In the genomic region with DNA sequence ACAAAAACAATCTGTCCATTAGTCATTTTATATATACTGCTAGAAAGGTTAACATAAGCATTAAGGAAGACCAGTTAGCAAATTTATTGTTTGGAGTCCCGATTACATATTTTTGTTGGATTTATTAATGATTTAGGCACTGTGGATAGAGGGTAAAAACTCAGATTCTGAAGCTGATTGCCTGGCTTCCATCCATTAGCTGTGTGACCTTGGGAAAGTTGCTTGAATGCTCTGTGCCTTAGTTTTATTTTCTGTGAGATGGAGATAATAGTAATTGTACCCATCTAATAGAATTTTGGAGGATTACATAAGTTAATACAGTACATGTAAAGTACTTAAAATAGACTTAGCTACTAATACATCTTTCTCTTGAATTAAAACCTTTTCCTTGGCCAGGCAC, we compare ENCODE assay signal across 24 cellular contexts. TPM values are rescaled to one million over a fixed set of nuclear protein-coding genes. Genes with fewer than 3 reads are reported as not detected.
DNase-seq lines count a peak whose midpoint lies in the region; ATAC-seq, FAIRE-seq and TF ChIP-seq lines count a peak whose summit lies in the region.
"Had no signal": no experiment of that assay in that cellular context is flagged by ENCODE, and none has a peak within 500 bp of the region (broad histone marks: within the 10 kb centered on the region; RNA-seq: fewer than 3 reads in every experiment).

No MANE protein-coding gene starts in this region.

- 44% methylated on average over 1 of the region's 1 CpG for WGBS in K562 (ENCODE audit: insufficient coverage, low coverage, missing lambda C conversion rate)
- WGBS in mammary epithelial cell (ENCODE audit: low coverage, missing lambda C conversion rate): 90% methylated on average over 1 of the region's 1 CpG

- TF ChIP-seq EP300 in K562 (IDR thresholded peaks at IDR 0.05; ENCODE audit: low read length): no peak

- TF ChIP-seq POLR2A in K562 (conservative IDR thresholded peaks at IDR 0.05): no peak

- H3K9me3 ChIP-seq in PC-3 (ENCODE audit: low read length) (no peaks in the 10 kb centered on the region), K562 (replicated peaks; ENCODE audit: control insufficient read depth, insufficient read depth, low read depth, low read length) (peaks cover 3% of the 10 kb centered on the region; the same call in 1 of the 2 replicates), mammary epithelial cell (replicated peaks; ENCODE audit: insufficient read depth, low read length) (no peaks in the 10 kb centered on the region), keratinocyte (ENCODE audit: control insufficient read depth, low read depth, low read length) (no peaks in the 10 kb centered on the region)

- no peaks in the 10 kb centered on the region for H3K4me1 Mint-ChIP-seq in CD14-positive monocyte
- H3K4me1 Mint-ChIP-seq: GM23338 had no signal

- H3K36me3 ChIP-seq in PC-3 (ENCODE audit: low read depth, low read length): no peaks in the 10 kb centered on the region
- H3K36me3 ChIP-seq in K562 (ENCODE audit: control insufficient read depth, insufficient read depth, low read length): no peaks in the 10 kb centered on the region
- H3K36me3 ChIP-seq in mammary epithelial cell (ENCODE audit: insufficient read depth, low read length): no peaks in the 10 kb centered on the region
- H3K36me3 ChIP-seq in keratinocyte (ENCODE audit: control insufficient read depth in 2 of 2, extremely low read depth in 1 of 2, insufficient read depth in 2 of 2, low read length in 2 of 2): no peaks in the 10 kb centered on the region
- H3K36me3 ChIP-seq: BE2C, HAP-1 had no signal

- no peak overlapping the region for H3K4me3 ChIP-seq in PC-3 (ENCODE audit: low read length)
- no peak overlapping the region for H3K4me3 ChIP-seq in K562
- H3K4me3 ChIP-seq in mammary epithelial cell (replicated peaks in 1 of 3; ENCODE audit: insufficient read depth in 1 of 3, low read depth in 2 of 3, low read length in 3 of 3): no peak overlapping the region
- no peak overlapping the region for H3K4me3 ChIP-seq in keratinocyte (ENCODE audit: control insufficient read depth in 2 of 3, extremely low read depth in 1 of 3, insufficient read depth in 2 of 3, low read depth in 1 of 3, low read length in 3 of 3)
- H3K4me3 ChIP-seq: A549; BLaER1 treated with 17β-estradiol and CSF1 and Interleukin-3, amounts not matched to agents 10 nM and 100 nM; GM12878; GM23338; HAP-1 had no signal

- H3K27ac ChIP-seq in PC-3 (ENCODE audit: low read length) (peak overlapping the region; percentile 66), K562 (ENCODE audit: extremely low read depth, low read depth, low read length) (no peak overlapping the region), mammary epithelial cell (ENCODE audit: insufficient read depth, low read depth, low read length) (peak overlapping the region; percentile 49), keratinocyte (ENCODE audit: control insufficient read depth, insufficient read depth, low read length) (peak overlapping the region; percentile 17)
- H3K27ac ChIP-seq: BLaER1 treated with 17β-estradiol and CSF1 and Interleukin-3, amounts not matched to agents 10 nM and 100 nM had no signal

- FAIRE-seq in K562 (lab: Jason Lieb, UNC) (no peak), keratinocyte (lab: Jason Lieb, UNC) (no peak)
- FAIRE-seq: A549, GM12878, GM18507 had no signal

- H3K36me3 Mint-ChIP-seq in CD14-positive monocyte: no peaks in the 10 kb centered on the region

- H3K27me3 ChIP-seq in PC-3 (ENCODE audit: low read length) (no peaks in the 10 kb centered on the region), K562 (ENCODE audit: control insufficient read depth in 2 of 2, insufficient read depth in 2 of 2, low read length in 2 of 2) (no peaks in the 10 kb centered on the region), mammary epithelial cell (ENCODE audit: insufficient read depth, low read length) (no peaks in the 10 kb centered on the region), keratinocyte (ENCODE audit: control insufficient read depth, extremely low read depth, insufficient read depth, low read length) (no peaks in the 10 kb centered on the region)
- H3K27me3 ChIP-seq: BE2C; BLaER1 treated with 17β-estradiol and CSF1 and Interleukin-3, amounts not matched to agents 10 nM and 100 nM had no signal

- peaks cover 6 to 16% (median 11%) of the 10 kb centered on the region in 7 donors for H3K9me3 Mint-ChIP-seq in CD14-positive monocyte

- H3K4me2 ChIP-seq in PC-3 (ENCODE audit: low read length) (no peak overlapping the region), K562 (ENCODE audit: insufficient read depth, low read length) (no peak overlapping the region), mammary epithelial cell (ENCODE audit: insufficient read depth, low read depth, low read length) (no peak overlapping the region), keratinocyte (ENCODE audit: control insufficient read depth, extremely low read depth, insufficient read depth, low read depth, low read length) (no peak overlapping the region)
- H3K4me2 ChIP-seq: GM23338 had no signal

- H3K79me2 ChIP-seq in PC-3 (ENCODE audit: low read length) (no peaks in the 10 kb centered on the region), K562 (ENCODE audit: control insufficient read depth, insufficient read depth, low read length) (no peaks in the 10 kb centered on the region), mammary epithelial cell (ENCODE audit: insufficient read depth, low read length) (no peaks in the 10 kb centered on the region), keratinocyte (ENCODE audit: control insufficient read depth, insufficient read depth, low read length) (no peaks in the 10 kb centered on the region)

- POLR2A ChIA-PET in PC-3 (lab: Charles Lee; ENCODE audit: unreplicated experiment) (interaction anchor here (0.6 kb wide), 1 partner anchor 68 kb away, joined by 5 read pairs; no protein-coding TSS in a partner anchor), K562 (lab: Yijun Ruan, JAX) (interaction anchor here (1.5 to 1.9 kb wide), 2 partner anchors 9 to 10 kb away, joined by 4 to 8 read pairs; no protein-coding TSS in a partner anchor)

- ATAC-seq in PC-3 (no peak), K562 (no peak), omental fat pad (ENCODE audit: low FRiP score) (no peak), GM21390 (IDR thresholded peaks at IDR 0.05; ENCODE audit: unreplicated experiment) (no peak)
- ATAC-seq: CD8-positive, alpha-beta T cell; GM12878; GM23338 had no signal

- H3K4me1 ChIP-seq in PC-3 (ENCODE audit: insufficient read depth, low read length): peaks cover 18% of the 10 kb centered on the region
- peaks cover 0 to 5% of the 10 kb centered on the region in 2 experiments; a peak in 2 of 5 replicates for H3K4me1 ChIP-seq in K562 (replicated peaks in 1 of 2; ENCODE audit: control insufficient read depth in 2 of 2, insufficient read depth in 2 of 2, low read length in 2 of 2)
- H3K4me1 ChIP-seq in mammary epithelial cell (ENCODE audit: insufficient read depth, low read length): peaks cover 43% of the 10 kb centered on the region
- peaks cover 44% of the 10 kb centered on the region for H3K4me1 ChIP-seq in keratinocyte (ENCODE audit: control insufficient read depth, extremely low read depth, insufficient read depth, low read length)
- H3K4me1 ChIP-seq: BE2C, HAP-1 had no signal

- H3K9me1 ChIP-seq in K562 (ENCODE audit: control insufficient read depth, insufficient read depth, low read length): no peaks in the 10 kb centered on the region
- no peaks in the 10 kb centered on the region for H3K9me1 ChIP-seq in keratinocyte (ENCODE audit: control insufficient read depth, extremely low read depth, insufficient read depth, low read length)

- no peak for TF ChIP-seq RAD21 in K562 (CRISPR knock-in tag; conservative IDR thresholded peaks at IDR 0.05 in 1 of 2, IDR thresholded peaks at IDR 0.05 in 1 of 2)

- H3F3A ChIP-seq in PC-3 (ENCODE audit: low read length, unreplicated experiment): no peaks in the 10 kb centered on the region

- DNase-seq in PC-3 (no peak), K562 (ENCODE audit: extremely low read depth in 1 of 4, low spot score in 3 of 4) (no peak), mammary epithelial cell (no peak), keratinocyte (ENCODE audit: low read depth, low spot score) (no peak), omental fat pad (ENCODE audit: low spot score) (no peak), CD14-positive monocyte (ENCODE audit: low spot score) (no peak)
- DNase-seq: 8988T; ACHN; AML-193; BE2C; Caco-2; CD8-positive, alpha-beta T cell; DMS 273 treated with DMSO at 0.1 percent for 48 hours; DMS79; EL; GDM1; HFFc6 had no signal

- H3K27me3 Mint-ChIP-seq in CD14-positive monocyte (ENCODE audit: low read depth in 3 of 3): peaks cover 0 to 6% (median 2%) of the 10 kb centered on the region in 3 donors

- in situ Hi-C loops in K562 (cut with MboI) (no loop called here), mammary epithelial cell (cut with MboI; ENCODE audit: low sequenced_read_pairs in 2 of 2) (no loop called here)

- H3K27ac Mint-ChIP-seq in CD14-positive monocyte: no peak overlapping the region
- H3K27ac Mint-ChIP-seq: CD8-positive, alpha-beta T cell; GM23338; HFFc6 had no signal

- H4K20me1 ChIP-seq in PC-3 (ENCODE audit: low read length): no peaks in the 10 kb centered on the region
- no peaks in the 10 kb centered on the region for H4K20me1 ChIP-seq in K562 (replicated peaks; ENCODE audit: control insufficient read depth, insufficient read depth, low read length)
- no peaks in the 10 kb centered on the region for H4K20me1 ChIP-seq in mammary epithelial cell (ENCODE audit: insufficient read depth, low read length)
- no peaks in the 10 kb centered on the region for H4K20me1 ChIP-seq in keratinocyte (ENCODE audit: control insufficient read depth, extremely low read depth, insufficient read depth, low read length)
- H4K20me1 ChIP-seq: BLaER1 treated with 17β-estradiol and CSF1 and Interleukin-3, amounts not matched to agents 10 nM and 100 nM had no signal

- dilution Hi-C loops in mammary epithelial cell (cut with HindIII; ENCODE audit: low sequenced_read_pairs) (no loop called here), keratinocyte (cut with MboI; ENCODE audit: extremely low pct_ligation_motif_present, low sequenced_read_pairs) (no loop called here)

- H2AFZ ChIP-seq in PC-3 (ENCODE audit: low read length) (no peak overlapping the region), K562 (ENCODE audit: low read depth, low read length) (no peak overlapping the region), mammary epithelial cell (ENCODE audit: low read depth, low read length) (no peak overlapping the region), keratinocyte (ENCODE audit: control insufficient read depth, low read length) (no peak overlapping the region)

- CTCF ChIA-PET in PC-3 (lab: Charles Lee) (no interaction called here), K562 (lab: Yijun Ruan, JAX; ENCODE audit: low intra/inter-chr PET ratio) (no interaction called here), mammary epithelial cell (lab: Charles Lee; ENCODE audit: low non-redundant PET) (no interaction called here)

- H3K9me2 ChIP-seq in PC-3 (replicated peaks; ENCODE audit: low read length): no peaks in the 10 kb centered on the region

- BruUV-seq in PC-3 (replicated peaks; lab: Mats Ljungman, UMichigan) (TSS peak; percentile 68), K562 (replicated peaks; lab: Mats Ljungman, UMichigan) (no TSS peak), mammary epithelial cell (replicated peaks; lab: Mats Ljungman, UMichigan) (no TSS peak)

- no peak overlapping the region for H3K9ac ChIP-seq in PC-3 (ENCODE audit: low read length)
- no peak overlapping the region for H3K9ac ChIP-seq in K562 (ENCODE audit: insufficient read depth in 1 of 2, low read depth in 2 of 2, low read length in 2 of 2)
- no peak overlapping the region for H3K9ac ChIP-seq in mammary epithelial cell (ENCODE audit: insufficient read depth, low read length)
- H3K9ac ChIP-seq in keratinocyte (ENCODE audit: control insufficient read depth, extremely low read depth, insufficient read depth, low read length): no peak overlapping the region
- H3K9ac ChIP-seq: BLaER1 treated with 17β-estradiol and CSF1 and Interleukin-3, amounts not matched to agents 10 nM and 100 nM had no signal

- TF ChIP-seq CTCF in PC-3 (conservative IDR thresholded peaks at IDR 0.05; ENCODE audit: low read depth, low read length) (no peak), K562 (IDR thresholded peaks at IDR 0.05 in 2 of 3, conservative IDR thresholded peaks at IDR 0.05 in 1 of 3; ENCODE audit: insufficient read depth in 2 of 3, low read depth in 1 of 3, low read length in 3 of 3) (no peak), mammary epithelial cell (conservative IDR thresholded peaks at IDR 0.05 in 1 of 2, IDR thresholded peaks at IDR 0.05 in 1 of 2; ENCODE audit: extremely low read depth in 1 of 2, insufficient read depth in 1 of 2, low read depth in 1 of 2, low read length in 2 of 2) (no peak), keratinocyte (optimal IDR thresholded peaks at IDR 0.05 in 1 of 3, IDR thresholded peaks at IDR 0.05 in 1 of 3, conservative IDR thresholded peaks at IDR 0.05 in 1 of 3; ENCODE audit: extremely low read depth in 1 of 3, insufficient read depth in 2 of 3, low read length in 3 of 3) (no peak), omental fat pad (IDR thresholded peaks at IDR 0.05) (no peak), CD14-positive monocyte (IDR thresholded peaks at IDR 0.05) (no peak)

- no peak overlapping the region for H3K4me3 Mint-ChIP-seq in CD14-positive monocyte
- H3K4me3 Mint-ChIP-seq: CD8-positive, alpha-beta T cell; GM23338; HFFc6 had no signal

- intact Hi-C loops in PC-3 (cut with micrococcal nuclease) (loop anchor here (2.0 kb wide), 2 partner anchors 36 to 78 kb away; partner anchors contain the start of genes NAB1 and NEMP2), K562 (cut with micrococcal nuclease) (loop anchor here (5.0 kb wide), 1 partner anchor 34 kb away; no protein-coding TSS in a partner anchor), mammary epithelial cell (cut with micrococcal nuclease) (loop anchor here (5.0 kb wide), 2 partner anchors 41 to 76 kb away; partner anchors contain the start of gene NAB1), CD14-positive monocyte (cut with micrococcal nuclease) (no loop called here)

RNA-seq across cellular contexts. Expression of gene NEMP2, which starts 36.3 kb away (rescaled TPM):
- total RNA-seq in PC-3 (2014; rRNA removed): 2.5 and 3.8 TPM in 2 replicates
- total RNA-seq in K562 (2011; cell fraction: chromatin; rRNA removed; ENCODE audit: low replicate concordance): 6.9 and 7.5 TPM in 2 replicates
- total RNA-seq in K562 (2011; cell fraction: nucleolus; rRNA removed): 3.7 and 4.3 TPM in 2 replicates
- total RNA-seq in K562 (2011; cell fraction: nucleoplasm; rRNA removed): 7.4 and 11.6 TPM in 2 replicates
- 1.4 and 1.6 TPM in 2 replicates for total RNA-seq in K562 (2014; rRNA removed)
- total RNA-seq in K562 (2014; rRNA removed; fragmentation: Illumina TruSeq; extraction: Trizol): 1.7 and 3.0 TPM in 2 replicates
- 2.0 and 2.2 TPM in 2 replicates for total RNA-seq in K562 (2015; rRNA removed; fragmentation: Illumina TruSeq; extraction: Trizol)
- 2.4 and 3.3 TPM in 2 replicates for total RNA-seq in K562 (2021)
- polyA plus RNA-seq in K562 (2011; rRNA removed): 2.7 and 3.0 TPM in 2 replicates
- polyA plus RNA-seq in K562 (2011; cell fraction: cytosol; rRNA removed): 0.55 and 3.2 TPM in 2 replicates
- 1.9 and 2.0 TPM in 2 replicates for polyA plus RNA-seq in K562 (2011; cell fraction: nucleus; rRNA removed)
- polyA plus RNA-seq in K562 (2012): 2.1 and 2.2 TPM in 2 replicates
- polyA plus RNA-seq in K562 (2014; fragmentation: Illumina TruSeq; extraction: Trizol): 1.1 and 2.0 TPM in 2 replicates
- polyA plus RNA-seq in K562 (2014; fragmentation: Nextera tagmentation; extraction: Ambion mirVana): under 1 TPM; 0.32 to 0.36 TPM
- 3.0 and 5.0 TPM in 2 replicates for polyA plus RNA-seq in K562 (2014; rRNA removed)
- 9.7 and 10.6 TPM in 2 replicates for polyA minus RNA-seq in K562 (2011; rRNA and poly(A)+ RNA removed)
- 3.1 and 3.5 TPM in 2 replicates for polyA minus RNA-seq in K562 (2011; cell fraction: cytosol; rRNA and poly(A)+ RNA removed)
- 6.3 and 9.2 TPM in 2 replicates for polyA minus RNA-seq in K562 (2011; cell fraction: nucleus; rRNA and poly(A)+ RNA removed)
- total RNA-seq in mammary epithelial cell: 1 to 10 TPM; 5.0 to 6.0 TPM
- 3.1 TPM for polyA plus RNA-seq in mammary epithelial cell
- 11.3 TPM for polyA minus RNA-seq in mammary epithelial cell
- polyA plus RNA-seq in keratinocyte: 1.1 to 2.1 TPM (median 1.9 TPM) in 3 replicates
- polyA plus RNA-seq in keratinocyte (2011; ENCODE audit: low read depth): 1.2 TPM
- polyA plus RNA-seq in keratinocyte (2011; cell fraction: cytosol; rRNA removed): 0.62 and 0.91 TPM in 2 replicates
- polyA plus RNA-seq in keratinocyte (2011; cell fraction: nucleus; rRNA removed): 1.3 and 1.7 TPM in 2 replicates
- polyA plus RNA-seq in keratinocyte (2012; ENCODE audit: low replicate concordance): 0.61 and 1.7 TPM in 2 replicates
- polyA minus RNA-seq in keratinocyte: 0.49 to 5.1 TPM (median 1.8 TPM) in 3 replicates
- 1.3 TPM for polyA minus RNA-seq in keratinocyte (2011; cell fraction: cytosol; rRNA and poly(A)+ RNA removed)
- 1.1 and 2.9 TPM in 2 replicates for polyA minus RNA-seq in keratinocyte (2011; cell fraction: nucleus; rRNA and poly(A)+ RNA removed)
- 10 to 100 TPM in 1 of 4 donors, 1 to 10 TPM in 3; 2.6 to 10.5 (median 5.3) TPM for total RNA-seq in omental fat pad
- 1 to 10 TPM; 1.5 to 2.5 TPM for polyA plus RNA-seq in CD14-positive monocyte

Comparison
In these comparisons a context has a peak if more than half of its experiments do, and no peak if none do; other contexts are left out.
1. intact Hi-C loops: an anchor here in PC-3 (2.0 kb wide), K562 (5.0 kb wide) and mammary epithelial cell (5.0 kb wide); none called in CD14-positive monocyte.